In genomic region chr7:108454317-108454673, GRCh38 we compare ENCODE assay signal across 9 cellular contexts. TPM values are rescaled to one million over a fixed set of nuclear protein-coding genes. Genes with fewer than 3 reads are reported as not detected.
DNase-seq lines count a peak whose midpoint lies in the region; ATAC-seq and TF ChIP-seq lines count a peak whose summit lies in the region.
"Had no signal": no experiment of that assay in that cellular context is flagged by ENCODE, and none has a peak within 500 bp of the region (broad histone marks: within the 10 kb centered on the region; RNA-seq: fewer than 3 reads in every experiment).

No MANE protein-coding gene starts in this region.

- no peak for ATAC-seq in GM21786 (IDR thresholded peaks at IDR 0.05; ENCODE audit: unreplicated experiment)

- H3K27ac ChIP-seq in DOHH2 (ENCODE audit: low read depth, low read length) (no peak overlapping the region), SK-N-MC (no peak overlapping the region)
- no peak overlapping the region for H3K27ac ChIP-seq in effector memory CD4-positive, alpha-beta T cell (ENCODE audit: insufficient read depth, low read length, poor library complexity, severe bottlenecking)

- peaks cover 86% of the 10 kb centered on the region for H3K27me3 ChIP-seq in DOHH2 (ENCODE audit: control insufficient read depth, low read length)
- H3K27me3 ChIP-seq in effector memory CD4-positive, alpha-beta T cell (replicated peaks; ENCODE audit: control insufficient read depth, insufficient read depth, low read length, poor library complexity, severe bottlenecking): peaks cover 37% of the 10 kb centered on the region

- no peak overlapping the region for H3K27ac Mint-ChIP-seq in progenitor cell of endocrine pancreas

- H3K79me2 ChIP-seq in DOHH2 (ENCODE audit: control insufficient read depth, low read length): no peaks in the 10 kb centered on the region

- no peaks in the 10 kb centered on the region for H3K9me3 ChIP-seq in DOHH2 (ENCODE audit: control insufficient read depth, insufficient read depth, low read length)
- no peaks in the 10 kb centered on the region for H3K9me3 ChIP-seq in SK-N-MC (ENCODE audit: low read depth, low read length)
- no peaks in the 10 kb centered on the region for H3K9me3 ChIP-seq in effector memory CD4-positive, alpha-beta T cell (ENCODE audit: control insufficient read depth, low read length)

- H3K9me3 Mint-ChIP-seq in progenitor cell of endocrine pancreas (ENCODE audit: low read depth): no peaks in the 10 kb centered on the region

- H3K4me3 ChIP-seq in DOHH2 (ENCODE audit: low read length) (peak overlapping the region; percentile 63), SK-N-MC (peak overlapping the region; percentile 85), epithelial cell of proximal tubule (ENCODE audit: low read depth, low read length) (peak overlapping the region; percentile 89)
- no peak overlapping the region for H3K4me3 ChIP-seq in effector memory CD4-positive, alpha-beta T cell (ENCODE audit: insufficient read depth, low read depth, low read length, poor library complexity, severe bottlenecking)

- H3K4me3 Mint-ChIP-seq in progenitor cell of endocrine pancreas (ENCODE audit: low read depth): peak overlapping the region; percentile 94

- TF ChIP-seq CTCF in DOHH2 (IDR thresholded peaks at IDR 0.05; ENCODE audit: low read depth, low read length, poor library complexity, severe bottlenecking) (no peak), epithelial cell of proximal tubule (conservative IDR thresholded peaks at IDR 0.05; ENCODE audit: low read depth, low read length) (no peak), progenitor cell of endocrine pancreas (IDR thresholded peaks at IDR 0.05; ENCODE audit: unreplicated experiment) (no peak)

- H3F3A ChIP-seq in DOHH2 (ENCODE audit: control insufficient read depth, insufficient read depth): peaks cover 5% of the 10 kb centered on the region; the same call in 1 of the 2 replicates

- peak overlapping the region; percentile 75 for H3K4me2 ChIP-seq in DOHH2 (ENCODE audit: low read length)

- H3K4me1 Mint-ChIP-seq in progenitor cell of endocrine pancreas (ENCODE audit: low read depth): peaks cover 10% of the 10 kb centered on the region

- no peak overlapping the region for H3K9ac ChIP-seq in SK-N-MC (ENCODE audit: insufficient read length)

- H3K36me3 ChIP-seq in DOHH2 (ENCODE audit: control insufficient read depth, low read length) (no peaks in the 10 kb centered on the region), SK-N-MC (ENCODE audit: insufficient read depth, low read length) (no peaks in the 10 kb centered on the region)
- no peaks in the 10 kb centered on the region for H3K36me3 ChIP-seq in effector memory CD4-positive, alpha-beta T cell (ENCODE audit: control insufficient read depth, insufficient read depth, low read length)

- H3K4me1 ChIP-seq in DOHH2 (ENCODE audit: control insufficient read depth, low read length): peaks cover 17% of the 10 kb centered on the region
- peaks cover 7% of the 10 kb centered on the region for H3K4me1 ChIP-seq in effector memory CD4-positive, alpha-beta T cell (ENCODE audit: control insufficient read depth, insufficient read depth, low read length, poor library complexity, severe bottlenecking)

- intact Hi-C loops in posterior vena cava (cut with DNase I): loop anchor here in 1 of 2 donors (2.0 kb wide), 1 partner anchor 27 kb away; no protein-coding TSS in a partner anchor

- H3K36me3 Mint-ChIP-seq in progenitor cell of endocrine pancreas (ENCODE audit: insufficient read depth): no peaks in the 10 kb centered on the region

- no peaks in the 10 kb centered on the region for H4K20me1 ChIP-seq in DOHH2 (ENCODE audit: control insufficient read depth, insufficient read depth, low read depth, low read length)

- peaks cover 30% of the 10 kb centered on the region for H3K27me3 Mint-ChIP-seq in progenitor cell of endocrine pancreas

- no peak for DNase-seq in SK-N-MC (ENCODE audit: low read depth, low spot score)
- no peak for DNase-seq in epithelial cell of proximal tubule (ENCODE audit: low read depth)
- no peak for DNase-seq in progenitor cell of endocrine pancreas (ENCODE audit: low spot score, unreplicated experiment)
- no peak for DNase-seq in GDM1 (lab: John Stamatoyannopoulos, UW)
- no peak for DNase-seq in posterior vena cava (ENCODE audit: low spot score)
- no peak for DNase-seq in effector memory CD4-positive, alpha-beta T cell
- DNase-seq: amniotic stem cell had no signal

- no peaks in the 10 kb centered on the region for H3K9me2 ChIP-seq in DOHH2 (replicated peaks; ENCODE audit: control insufficient read depth, low read length)

RNA-seq across cellular contexts. Expression of gene NRCAM, which starts 1.9 kb away (rescaled TPM):
- total RNA-seq in epithelial cell of proximal tubule (2.0 and 11.0 TPM in 2 replicates), progenitor cell of endocrine pancreas (19.2 and 19.9 TPM in 2 replicates), posterior vena cava (1 to 10 TPM; 1.5 to 1.7 TPM)
